ENCODE assay signal across 9 cellular contexts in the genomic region with DNA sequence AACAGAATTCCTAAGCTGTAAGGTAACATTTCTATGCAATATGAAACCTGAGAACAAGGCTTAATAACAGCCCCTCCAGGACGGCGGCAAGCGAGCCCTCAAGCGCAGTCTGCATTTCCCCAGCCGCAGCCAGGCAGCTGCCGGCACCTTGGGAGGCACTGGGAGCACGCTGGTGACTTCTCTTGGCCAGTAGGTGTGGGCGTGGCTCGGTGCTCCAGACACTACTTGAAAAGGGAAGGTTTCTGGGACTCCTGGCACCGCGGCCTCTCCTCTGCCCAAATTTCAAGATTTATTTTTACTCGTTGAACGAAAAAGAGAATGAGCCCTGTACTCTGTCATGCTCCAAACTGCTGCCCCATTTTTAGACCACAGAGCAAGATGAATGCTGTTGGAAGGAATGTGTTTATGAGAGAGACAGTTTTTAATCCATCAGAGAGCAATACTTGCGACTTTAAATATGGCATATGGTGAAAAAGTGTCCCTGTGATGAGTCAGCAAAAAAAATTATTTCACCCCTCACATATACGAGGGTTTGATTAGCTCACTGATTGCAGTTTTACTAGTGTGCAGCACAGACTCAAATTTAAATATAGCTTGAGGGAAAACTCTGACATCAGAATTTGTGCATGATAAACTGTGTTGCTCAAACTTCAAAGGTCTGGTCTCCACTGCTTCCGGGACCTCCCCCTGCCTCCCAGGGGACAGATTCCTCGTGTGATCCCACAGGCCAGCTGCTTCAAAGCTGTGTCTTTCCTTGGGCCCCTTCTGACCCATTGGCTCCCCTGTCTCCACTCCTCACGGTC.
DNase-seq lines count a peak whose midpoint lies in the region; TF ChIP-seq lines count a peak whose summit lies in the region.
"Had no signal": no experiment of that assay in that cellular context is flagged by ENCODE, and none has a peak within 500 bp of the region (broad histone marks: within the 10 kb centered on the region; RNA-seq: fewer than 3 reads in every experiment).

No MANE protein-coding gene starts in this region.

- H3K4me1 Mint-ChIP-seq in osteocyte (ENCODE audit: unreplicated experiment): peaks cover 68% of the 10 kb centered on the region

- peak overlapping the region in 8 of 11 experiments; percentile 7 to 90 (median 59); a peak in 13 of 22 replicates for H3K27ac ChIP-seq in BLaER1 treated with 17β-estradiol and CSF1 and Interleukin-3, amounts not matched to agents 10 nM and 100 nM

- H3K4me3 Mint-ChIP-seq in osteocyte (ENCODE audit: unreplicated experiment): peak overlapping the region; percentile 49

- H3K27ac Mint-ChIP-seq in osteocyte (ENCODE audit: unreplicated experiment): peak overlapping the region; percentile 98

- H3K9me3 Mint-ChIP-seq in osteocyte (ENCODE audit: unreplicated experiment): no peaks in the 10 kb centered on the region

- peaks cover 37 to 58% (median 53%) of the 10 kb centered on the region in 11 experiments for H3K9me3 ChIP-seq in BLaER1 treated with 17β-estradiol and CSF1 and Interleukin-3, amounts not matched to agents 10 nM and 100 nM (replicated peaks in 1 of 11)

- H3K9ac ChIP-seq in BLaER1 treated with 17β-estradiol and CSF1 and Interleukin-3, amounts not matched to agents 10 nM and 100 nM: peak overlapping the region in 8 of 11 experiments; percentile 4 to 82 (median 49); a peak in 13 of 22 replicates

- H3K27me3 ChIP-seq in BLaER1 treated with 17β-estradiol and CSF1 and Interleukin-3, amounts not matched to agents 10 nM and 100 nM: peaks cover 0 to 14% (median 0%) of the 10 kb centered on the region in 11 experiments; a peak in 3 of 22 replicates

- H3K4me1 ChIP-seq in BLaER1 treated with 17β-estradiol and CSF1 and Interleukin-3, amounts not matched to agents 10 nM and 100 nM: peaks cover 16 to 70% (median 41%) of the 10 kb centered on the region in 10 experiments

- no peaks in the 10 kb centered on the region for H3K36me3 ChIP-seq in BLaER1 treated with 17β-estradiol and CSF1 and Interleukin-3, amounts not matched to agents 10 nM and 100 nM

- H3K27me3 Mint-ChIP-seq in osteocyte (ENCODE audit: unreplicated experiment): no peaks in the 10 kb centered on the region

- TF ChIP-seq CTCF in osteocyte (IDR thresholded peaks at IDR 0.05): no peak

- H3K36me3 Mint-ChIP-seq in osteocyte (ENCODE audit: unreplicated experiment): peaks cover 23% of the 10 kb centered on the region

- H4K20me1 ChIP-seq in BLaER1 treated with 17β-estradiol and CSF1 and Interleukin-3, amounts not matched to agents 10 nM and 100 nM: no peaks in the 10 kb centered on the region

- DNase-seq in NCI-H524 (lab: John Stamatoyannopoulos, UW) (peak; percentile 21 to 52), fibroblast of gingiva (ENCODE audit: low read depth) (peak; percentile 72), osteocyte (ENCODE audit: extremely low spot score, unreplicated experiment) (no peak), GF-D8 (lab: John Stamatoyannopoulos, UW) (no peak), DMS114 treated with DMSO at 0.1 percent for 48 hours (lab: John Stamatoyannopoulos, UW; ENCODE audit: unreplicated experiment) (no peak)
- DNase-seq in activated CD4-positive, CD25-positive, alpha-beta regulatory T cell (lab: John Stamatoyannopoulos, UW): no peak
- no peak for DNase-seq in activated T-cell treated with anti-CD3 and anti-CD28 coated beads, Interleukin-2, amount 50 U/mL, for 1 hour
- DNase-seq: activated CD4-positive, alpha-beta T cell treated with anti-CD3 and anti-CD28 coated beads for 4 hours had no signal

- peak overlapping the region; percentile 33 to 64 (median 48); a peak in 18 of 20 replicates for H3K4me3 ChIP-seq in BLaER1 treated with 17β-estradiol and CSF1 and Interleukin-3, amounts not matched to agents 10 nM and 100 nM

- H3K4me2 ChIP-seq in BLaER1 treated with 17β-estradiol and CSF1 and Interleukin-3, amounts not matched to agents 10 nM and 100 nM: peak overlapping the region; percentile 81 to 98 (median 92)

Comparison
In these comparisons a context has a peak if more than half of its experiments do, and no peak if none do; other contexts are left out.
1. DNase-seq: peak in NCI-H524 (2 of 2) and fibroblast of gingiva (single experiment); none in osteocyte (single experiment), activated CD4-positive, CD25-positive, alpha-beta regulatory T cell (0 of 4), GF-D8 (single experiment), activated T-cell treated with anti-CD3 and anti-CD28 coated beads, Interleukin-2, amount 50 U/mL, for 1 hour (single experiment) and DMS114 treated with DMSO at 0.1 percent for 48 hours (single experiment).